ENCODE assay signal across 22 cellular contexts in genomic region chr19:5451494-5451893, GRCh38. TPM values are rescaled to one million over a fixed set of nuclear protein-coding genes. Genes with fewer than 3 reads are reported as not detected.
DNase-seq lines count a peak whose midpoint lies in the region; ATAC-seq, FAIRE-seq and TF ChIP-seq lines count a peak whose summit lies in the region.
"Had no signal": no experiment of that assay in that cellular context is flagged by ENCODE, and none has a peak within 500 bp of the region (broad histone marks: within the 10 kb centered on the region; RNA-seq: fewer than 3 reads in every experiment).

No MANE protein-coding gene starts in this region.

- H3K4me1 ChIP-seq in kidney (ENCODE audit: control insufficient read depth in 1 of 2, insufficient read depth in 1 of 2, low read depth in 1 of 2, low read length in 2 of 2): no peaks in the 10 kb centered on the region
- H3K4me1 ChIP-seq in uterus: no peaks in the 10 kb centered on the region
- H3K4me1 ChIP-seq: A549 had no signal

- DNase-seq in NCI-H446 (lab: John Stamatoyannopoulos, UW): peak; percentile 77 to 93
- peak in 49 of 58 donors; percentile 10 to 80 (median 51) for DNase-seq in anterior cingulate cortex (lab: John Stamatoyannopoulos, UW)
- peak; percentile 37 for DNase-seq in kidney
- DNase-seq in posterior cingulate gyrus: peak in 9 of 10 donors; percentile 42 to 93 (median 64)
- DNase-seq in activated CD8-positive, alpha-beta memory T cell treated with anti-CD3 and anti-CD28 coated beads, Interleukin-2, amount 50 U/mL, for 4 hours: no peak
- DNase-seq in uterus: no peak
- no peak for DNase-seq in Right ventricle myocardium inferior (ENCODE audit: missing footprints)
- DNase-seq: CD8-positive, alpha-beta T cell; COR-L47; DMS53; GF-D8; HCEC 1CT; HFFc6 had no signal

- no peak overlapping the region for H3K9ac ChIP-seq in kidney (ENCODE audit: low read length in 2 of 2)

- no peak for ATAC-seq in GM18870 (IDR thresholded peaks at IDR 0.05; ENCODE audit: unreplicated experiment)
- no peak for ATAC-seq in Right ventricle myocardium inferior
- ATAC-seq: CD8-positive, alpha-beta T cell; HepG2 had no signal

- H3K36me3 ChIP-seq in kidney (ENCODE audit: control insufficient read depth in 1 of 2, insufficient read depth in 2 of 2, low read length in 2 of 2) (no peaks in the 10 kb centered on the region), uterus (no peaks in the 10 kb centered on the region)

- intact Hi-C loops in kidney (cut with DNase I) (no loop called here), posterior cingulate gyrus (cut with DNase I) (no loop called here), uterus (cut with DNase I; ENCODE audit: low total_unique reads) (no loop called here), Right ventricle myocardium inferior (cut with DNase I) (no loop called here)

- TF ChIP-seq CTCF in kidney (IDR thresholded peaks at IDR 0.05; ENCODE audit: borderline replicate concordance, extremely low read depth, insufficient read depth) (no peak), uterus (IDR thresholded peaks at IDR 0.05) (no peak)

- peaks cover 0 to 4% of the 10 kb centered on the region in 2 donors for H3K9me3 ChIP-seq in kidney (ENCODE audit: control insufficient read depth in 1 of 2, low read length in 2 of 2)
- H3K9me3 ChIP-seq in uterus: no peaks in the 10 kb centered on the region
- H3K9me3 ChIP-seq: A549 had no signal

- no peak overlapping the region for H3K4me3 ChIP-seq in kidney (ENCODE audit: low read length in 2 of 2)
- H3K4me3 ChIP-seq in uterus: no peak overlapping the region
- H3K4me3 ChIP-seq: A549 had no signal

- no peak for TF ChIP-seq POLR2A in uterus (IDR thresholded peaks at IDR 0.05)

- FAIRE-seq in kidney (lab: Jason Lieb, UNC): no peak
- FAIRE-seq: A549, D721Med, HepG2, HTR-8/SVneo had no signal

- H3K27ac ChIP-seq in kidney (ENCODE audit: low read depth in 2 of 2, low read length in 2 of 2) (no peak overlapping the region), uterus (no peak overlapping the region)
- H3K27ac ChIP-seq: A549 had no signal

- H3K27me3 ChIP-seq in uterus: peaks cover 0 to 3% of the 10 kb centered on the region in 2 donors

RNA-seq across cellular contexts. Expression of gene ZNRF4, which starts 3.7 kb away (rescaled TPM):
- not detected for total RNA-seq in kidney
- polyA plus RNA-seq in kidney (ENCODE audit: insufficient read depth, low read depth, low replicate concordance): not detected
- total RNA-seq in uterus: not detected
- not detected for total RNA-seq in Right ventricle myocardium inferior
- total RNA-seq: CD8-positive, alpha-beta T cell; H4; HepG2; HFFc6 had no signal
- polyA plus RNA-seq: A549, AG04450, BJ, CD14-positive monocyte, HepG2 had no signal

Comparison
In these comparisons a context has a peak if more than half of its experiments do, and no peak if none do; other contexts are left out.
1. DNase-seq: peak in NCI-H446 (2 of 2), anterior cingulate cortex (49 of 58), kidney (single experiment) and posterior cingulate gyrus (9 of 10); none in activated CD8-positive, alpha-beta memory T cell treated with anti-CD3 and anti-CD28 coated beads, Interleukin-2, amount 50 U/mL, for 4 hours (single experiment), uterus (0 of 2) and Right ventricle myocardium inferior (single experiment).